Comparison of ENCODE assay signal across 1 cellular context in the genomic region with DNA sequence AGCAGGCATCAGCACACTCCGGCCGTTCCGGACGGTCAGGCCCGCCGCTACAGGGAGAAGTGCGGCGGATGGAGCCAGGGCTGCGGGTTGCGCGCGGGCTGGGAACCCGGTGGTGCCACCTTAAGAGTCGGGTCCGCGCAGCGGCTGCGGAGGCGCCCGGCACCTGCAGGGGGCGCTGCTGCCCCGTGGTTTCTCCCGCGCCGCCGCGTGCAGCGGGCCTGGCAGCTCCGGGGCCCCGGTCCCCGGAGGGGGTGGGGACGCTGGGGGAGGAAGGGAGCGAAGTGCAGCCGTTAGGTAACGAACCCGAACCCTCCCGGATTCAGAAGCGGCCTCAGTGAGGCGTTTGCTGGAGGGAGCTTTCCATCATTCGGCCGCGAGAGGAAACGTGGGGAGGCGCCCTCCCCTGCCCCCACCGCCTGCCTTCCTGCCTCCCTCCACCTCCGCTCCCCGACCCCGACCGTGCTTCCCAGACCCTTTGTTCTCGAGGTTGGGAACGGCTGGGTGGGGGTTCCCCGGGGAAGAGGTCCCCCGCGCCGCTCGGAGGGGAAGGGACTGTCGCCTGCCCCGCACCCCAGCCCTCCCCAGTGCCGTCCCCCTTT.
TF ChIP-seq lines count a peak whose summit lies in the region.

No MANE protein-coding gene starts in this region.

TF ChIP-seq in K562, 482 proteins besides CTCF, POLR2A, EP300 and RAD21 (continued from another document and continues in another):
- TF ChIP-seq LCOR (CRISPR knock-in tag; IDR thresholded peaks at IDR 0.05) (no peak), HMG20B (CRISPR knock-in tag; IDR thresholded peaks at IDR 0.05) (no peak), RBM22 (IDR thresholded peaks at IDR 0.05; ENCODE audit: low read depth, low read length, poor library complexity, severe bottlenecking) (no peak), MYBL2 (IDR thresholded peaks at IDR 0.05; ENCODE audit: low read depth) (peak; percentile 60; the same call in 1 of the 2 replicates), MYBL2 (CRISPR knock-in tag; IDR thresholded peaks at IDR 0.05; ENCODE audit: borderline replicate concordance) (no peak), ZNF778 (CRISPR knock-in tag; IDR thresholded peaks at IDR 0.05) (no peak), MAFK (IDR thresholded peaks at IDR 0.05; ENCODE audit: low read length) (no peak), IFI16 (CRISPR knock-in tag; IDR thresholded peaks at IDR 0.05) (no peak), ZNF445 (CRISPR knock-in tag; IDR thresholded peaks at IDR 0.05; ENCODE audit: low read depth) (no peak), ESRRA (IDR thresholded peaks at IDR 0.05; ENCODE audit: borderline replicate concordance, low read depth) (peak; percentile 49; the same call in 1 of the 2 replicates), PCBP2 (IDR thresholded peaks at IDR 0.05; ENCODE audit: low read depth, low read length, poor library complexity, severe bottlenecking) (no peak), CBFB (CRISPR knock-in tag; IDR thresholded peaks at IDR 0.05) (no peak), ATF7 (IDR thresholded peaks at IDR 0.05) (peak; percentile 47), ZBTB17 (CRISPR knock-in tag; IDR thresholded peaks at IDR 0.05) (no peak), ZNF184 (CRISPR knock-in tag; IDR thresholded peaks at IDR 0.05) (no peak), CEBPG (CRISPR knock-in tag; IDR thresholded peaks at IDR 0.05) (no peak), CEBPG (tag; conservative IDR thresholded peaks at IDR 0.05 in 1 of 2, IDR thresholded peaks at IDR 0.05 in 1 of 2) (no peak), ZEB2 (IDR thresholded peaks at IDR 0.05) (no peak), ZNF175 (CRISPR knock-in tag; IDR thresholded peaks at IDR 0.05; ENCODE audit: low read depth) (no peak), ZNF75A (CRISPR knock-in tag; IDR thresholded peaks at IDR 0.05) (no peak), EGR1 (conservative IDR thresholded peaks at IDR 0.05) (no peak), XRCC5 (IDR thresholded peaks at IDR 0.05; ENCODE audit: low read depth, low read length) (no peak), NFXL1 (CRISPR knock-in tag; IDR thresholded peaks at IDR 0.05) (no peak), ZNF507 (tag; conservative IDR thresholded peaks at IDR 0.05) (no peak), SMARCA5 (IDR thresholded peaks at IDR 0.05) (no peak), ZNF696 (CRISPR knock-in tag; conservative IDR thresholded peaks at IDR 0.05) (no peak), FOXA1 (IDR thresholded peaks at IDR 0.05; ENCODE audit: borderline replicate concordance) (no peak), ZNF561 (CRISPR knock-in tag; conservative IDR thresholded peaks at IDR 0.05) (no peak)
- TF ChIP-seq, protein P1, sequence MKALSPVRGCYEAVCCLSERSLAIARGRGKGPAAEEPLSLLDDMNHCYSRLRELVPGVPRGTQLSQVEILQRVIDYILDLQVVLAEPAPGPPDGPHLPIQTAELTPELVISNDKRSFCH (CRISPR knock-in tag; IDR thresholded peaks at IDR 0.05): no peak
- TF ChIP-seq, protein P1 (tag; IDR thresholded peaks at IDR 0.05): peak; percentile 80
- TF ChIP-seq, protein P2, sequence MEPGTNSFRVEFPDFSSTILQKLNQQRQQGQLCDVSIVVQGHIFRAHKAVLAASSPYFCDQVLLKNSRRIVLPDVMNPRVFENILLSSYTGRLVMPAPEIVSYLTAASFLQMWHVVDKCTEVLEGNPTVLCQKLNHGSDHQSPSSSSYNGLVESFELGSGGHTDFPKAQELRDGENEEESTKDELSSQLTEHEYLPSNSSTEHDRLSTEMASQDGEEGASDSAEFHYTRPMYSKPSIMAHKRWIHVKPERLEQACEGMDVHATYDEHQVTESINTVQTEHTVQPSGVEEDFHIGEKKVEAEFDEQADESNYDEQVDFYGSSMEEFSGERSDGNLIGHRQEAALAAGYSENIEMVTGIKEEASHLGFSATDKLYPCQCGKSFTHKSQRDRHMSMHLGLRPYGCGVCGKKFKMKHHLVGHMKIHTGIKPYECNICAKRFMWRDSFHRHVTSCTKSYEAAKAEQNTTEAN (CRISPR knock-in tag; IDR thresholded peaks at IDR 0.05): 0 out of 2 replicates have a peak, but pooled peaks have one; percentile 45
- TF ChIP-seq, protein P3, sequence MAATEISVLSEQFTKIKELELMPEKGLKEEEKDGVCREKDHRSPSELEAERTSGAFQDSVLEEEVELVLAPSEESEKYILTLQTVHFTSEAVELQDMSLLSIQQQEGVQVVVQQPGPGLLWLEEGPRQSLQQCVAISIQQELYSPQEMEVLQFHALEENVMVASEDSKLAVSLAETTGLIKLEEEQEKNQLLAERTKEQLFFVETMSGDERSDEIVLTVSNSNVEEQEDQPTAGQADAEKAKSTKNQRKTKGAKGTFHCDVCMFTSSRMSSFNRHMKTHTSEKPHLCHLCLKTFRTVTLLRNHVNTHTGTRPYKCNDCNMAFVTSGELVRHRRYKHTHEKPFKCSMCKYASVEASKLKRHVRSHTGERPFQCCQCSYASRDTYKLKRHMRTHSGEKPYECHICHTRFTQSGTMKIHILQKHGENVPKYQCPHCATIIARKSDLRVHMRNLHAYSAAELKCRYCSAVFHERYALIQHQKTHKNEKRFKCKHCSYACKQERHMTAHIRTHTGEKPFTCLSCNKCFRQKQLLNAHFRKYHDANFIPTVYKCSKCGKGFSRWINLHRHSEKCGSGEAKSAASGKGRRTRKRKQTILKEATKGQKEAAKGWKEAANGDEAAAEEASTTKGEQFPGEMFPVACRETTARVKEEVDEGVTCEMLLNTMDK (IDR thresholded peaks at IDR 0.05; ENCODE audit: borderline replicate concordance, insufficient read depth, low read depth, low read length, poor library complexity, severe bottlenecking): peak; percentile 53
- TF ChIP-seq, protein P4, sequence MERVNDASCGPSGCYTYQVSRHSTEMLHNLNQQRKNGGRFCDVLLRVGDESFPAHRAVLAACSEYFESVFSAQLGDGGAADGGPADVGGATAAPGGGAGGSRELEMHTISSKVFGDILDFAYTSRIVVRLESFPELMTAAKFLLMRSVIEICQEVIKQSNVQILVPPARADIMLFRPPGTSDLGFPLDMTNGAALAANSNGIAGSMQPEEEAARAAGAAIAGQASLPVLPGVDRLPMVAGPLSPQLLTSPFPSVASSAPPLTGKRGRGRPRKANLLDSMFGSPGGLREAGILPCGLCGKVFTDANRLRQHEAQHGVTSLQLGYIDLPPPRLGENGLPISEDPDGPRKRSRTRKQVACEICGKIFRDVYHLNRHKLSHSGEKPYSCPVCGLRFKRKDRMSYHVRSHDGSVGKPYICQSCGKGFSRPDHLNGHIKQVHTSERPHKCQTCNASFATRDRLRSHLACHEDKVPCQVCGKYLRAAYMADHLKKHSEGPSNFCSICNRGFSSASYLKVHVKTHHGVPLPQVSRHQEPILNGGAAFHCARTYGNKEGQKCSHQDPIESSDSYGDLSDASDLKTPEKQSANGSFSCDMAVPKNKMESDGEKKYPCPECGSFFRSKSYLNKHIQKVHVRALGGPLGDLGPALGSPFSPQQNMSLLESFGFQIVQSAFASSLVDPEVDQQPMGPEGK (CRISPR knock-in tag; IDR thresholded peaks at IDR 0.05; ENCODE audit: borderline replicate concordance): no peak
- TF ChIP-seq, protein P5, sequence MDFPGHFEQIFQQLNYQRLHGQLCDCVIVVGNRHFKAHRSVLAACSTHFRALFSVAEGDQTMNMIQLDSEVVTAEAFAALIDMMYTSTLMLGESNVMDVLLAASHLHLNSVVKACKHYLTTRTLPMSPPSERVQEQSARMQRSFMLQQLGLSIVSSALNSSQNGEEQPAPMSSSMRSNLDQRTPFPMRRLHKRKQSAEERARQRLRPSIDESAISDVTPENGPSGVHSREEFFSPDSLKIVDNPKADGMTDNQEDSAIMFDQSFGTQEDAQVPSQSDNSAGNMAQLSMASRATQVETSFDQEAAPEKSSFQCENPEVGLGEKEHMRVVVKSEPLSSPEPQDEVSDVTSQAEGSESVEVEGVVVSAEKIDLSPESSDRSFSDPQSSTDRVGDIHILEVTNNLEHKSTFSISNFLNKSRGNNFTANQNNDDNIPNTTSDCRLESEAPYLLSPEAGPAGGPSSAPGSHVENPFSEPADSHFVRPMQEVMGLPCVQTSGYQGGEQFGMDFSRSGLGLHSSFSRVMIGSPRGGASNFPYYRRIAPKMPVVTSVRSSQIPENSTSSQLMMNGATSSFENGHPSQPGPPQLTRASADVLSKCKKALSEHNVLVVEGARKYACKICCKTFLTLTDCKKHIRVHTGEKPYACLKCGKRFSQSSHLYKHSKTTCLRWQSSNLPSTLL (IDR thresholded peaks at IDR 0.05): no peak
- TF ChIP-seq, protein P6, sequence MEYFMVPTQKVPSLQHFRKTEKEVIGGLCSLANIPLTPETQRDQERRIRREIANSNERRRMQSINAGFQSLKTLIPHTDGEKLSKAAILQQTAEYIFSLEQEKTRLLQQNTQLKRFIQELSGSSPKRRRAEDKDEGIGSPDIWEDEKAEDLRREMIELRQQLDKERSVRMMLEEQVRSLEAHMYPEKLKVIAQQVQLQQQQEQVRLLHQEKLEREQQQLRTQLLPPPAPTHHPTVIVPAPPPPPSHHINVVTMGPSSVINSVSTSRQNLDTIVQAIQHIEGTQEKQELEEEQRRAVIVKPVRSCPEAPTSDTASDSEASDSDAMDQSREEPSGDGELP (CRISPR knock-in tag; IDR thresholded peaks at IDR 0.05; ENCODE audit: borderline replicate concordance): peak; percentile 35
- TF ChIP-seq, protein P7, sequence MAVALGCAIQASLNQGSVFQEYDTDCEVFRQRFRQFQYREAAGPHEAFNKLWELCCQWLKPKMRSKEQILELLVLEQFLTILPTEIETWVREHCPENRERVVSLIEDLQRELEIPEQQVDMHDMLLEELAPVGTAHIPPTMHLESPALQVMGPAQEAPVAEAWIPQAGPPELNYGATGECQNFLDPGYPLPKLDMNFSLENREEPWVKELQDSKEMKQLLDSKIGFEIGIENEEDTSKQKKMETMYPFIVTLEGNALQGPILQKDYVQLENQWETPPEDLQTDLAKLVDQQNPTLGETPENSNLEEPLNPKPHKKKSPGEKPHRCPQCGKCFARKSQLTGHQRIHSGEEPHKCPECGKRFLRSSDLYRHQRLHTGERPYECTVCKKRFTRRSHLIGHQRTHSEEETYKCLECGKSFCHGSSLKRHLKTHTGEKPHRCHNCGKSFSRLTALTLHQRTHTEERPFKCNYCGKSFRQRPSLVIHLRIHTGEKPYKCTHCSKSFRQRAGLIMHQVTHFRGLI (CRISPR knock-in tag; IDR thresholded peaks at IDR 0.05): no peak
- TF ChIP-seq, protein P8, sequence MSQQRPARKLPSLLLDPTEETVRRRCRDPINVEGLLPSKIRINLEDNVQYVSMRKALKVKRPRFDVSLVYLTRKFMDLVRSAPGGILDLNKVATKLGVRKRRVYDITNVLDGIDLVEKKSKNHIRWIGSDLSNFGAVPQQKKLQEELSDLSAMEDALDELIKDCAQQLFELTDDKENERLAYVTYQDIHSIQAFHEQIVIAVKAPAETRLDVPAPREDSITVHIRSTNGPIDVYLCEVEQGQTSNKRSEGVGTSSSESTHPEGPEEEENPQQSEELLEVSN (IDR thresholded peaks at IDR 0.05; ENCODE audit: borderline replicate concordance in 1 of 2, extremely low read depth in 1 of 2, insufficient read depth in 1 of 2, insufficient read length in 1 of 2, low read depth in 1 of 2, low read length in 1 of 2, poor library complexity in 1 of 2, severe bottlenecking in 1 of 2): peak; percentile 69 to 93
- TF ChIP-seq, protein P9, sequence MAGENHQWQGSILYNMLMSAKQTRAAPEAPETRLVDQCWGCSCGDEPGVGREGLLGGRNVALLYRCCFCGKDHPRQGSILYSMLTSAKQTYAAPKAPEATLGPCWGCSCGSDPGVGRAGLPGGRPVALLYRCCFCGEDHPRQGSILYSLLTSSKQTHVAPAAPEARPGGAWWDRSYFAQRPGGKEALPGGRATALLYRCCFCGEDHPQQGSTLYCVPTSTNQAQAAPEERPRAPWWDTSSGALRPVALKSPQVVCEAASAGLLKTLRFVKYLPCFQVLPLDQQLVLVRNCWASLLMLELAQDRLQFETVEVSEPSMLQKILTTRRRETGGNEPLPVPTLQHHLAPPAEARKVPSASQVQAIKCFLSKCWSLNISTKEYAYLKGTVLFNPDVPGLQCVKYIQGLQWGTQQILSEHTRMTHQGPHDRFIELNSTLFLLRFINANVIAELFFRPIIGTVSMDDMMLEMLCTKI (IDR thresholded peaks at IDR 0.05; ENCODE audit: partially characterized antibody): no peak
- TF ChIP-seq, protein P10, sequence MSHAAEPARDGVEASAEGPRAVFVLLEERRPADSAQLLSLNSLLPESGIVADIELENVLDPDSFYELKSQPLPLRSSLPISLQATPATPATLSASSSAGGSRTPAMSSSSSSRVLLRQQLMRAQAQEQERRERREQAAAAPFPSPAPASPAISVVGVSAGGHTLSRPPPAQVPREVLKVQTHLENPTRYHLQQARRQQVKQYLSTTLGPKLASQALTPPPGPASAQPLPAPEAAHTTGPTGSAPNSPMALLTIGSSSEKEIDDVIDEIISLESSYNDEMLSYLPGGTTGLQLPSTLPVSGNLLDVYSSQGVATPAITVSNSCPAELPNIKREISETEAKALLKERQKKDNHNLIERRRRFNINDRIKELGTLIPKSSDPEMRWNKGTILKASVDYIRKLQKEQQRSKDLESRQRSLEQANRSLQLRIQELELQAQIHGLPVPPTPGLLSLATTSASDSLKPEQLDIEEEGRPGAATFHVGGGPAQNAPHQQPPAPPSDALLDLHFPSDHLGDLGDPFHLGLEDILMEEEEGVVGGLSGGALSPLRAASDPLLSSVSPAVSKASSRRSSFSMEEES (CRISPR knock-in tag; IDR thresholded peaks at IDR 0.05): no peak
